ENCODE assay signal across 17 cellular contexts in the genomic region with DNA sequence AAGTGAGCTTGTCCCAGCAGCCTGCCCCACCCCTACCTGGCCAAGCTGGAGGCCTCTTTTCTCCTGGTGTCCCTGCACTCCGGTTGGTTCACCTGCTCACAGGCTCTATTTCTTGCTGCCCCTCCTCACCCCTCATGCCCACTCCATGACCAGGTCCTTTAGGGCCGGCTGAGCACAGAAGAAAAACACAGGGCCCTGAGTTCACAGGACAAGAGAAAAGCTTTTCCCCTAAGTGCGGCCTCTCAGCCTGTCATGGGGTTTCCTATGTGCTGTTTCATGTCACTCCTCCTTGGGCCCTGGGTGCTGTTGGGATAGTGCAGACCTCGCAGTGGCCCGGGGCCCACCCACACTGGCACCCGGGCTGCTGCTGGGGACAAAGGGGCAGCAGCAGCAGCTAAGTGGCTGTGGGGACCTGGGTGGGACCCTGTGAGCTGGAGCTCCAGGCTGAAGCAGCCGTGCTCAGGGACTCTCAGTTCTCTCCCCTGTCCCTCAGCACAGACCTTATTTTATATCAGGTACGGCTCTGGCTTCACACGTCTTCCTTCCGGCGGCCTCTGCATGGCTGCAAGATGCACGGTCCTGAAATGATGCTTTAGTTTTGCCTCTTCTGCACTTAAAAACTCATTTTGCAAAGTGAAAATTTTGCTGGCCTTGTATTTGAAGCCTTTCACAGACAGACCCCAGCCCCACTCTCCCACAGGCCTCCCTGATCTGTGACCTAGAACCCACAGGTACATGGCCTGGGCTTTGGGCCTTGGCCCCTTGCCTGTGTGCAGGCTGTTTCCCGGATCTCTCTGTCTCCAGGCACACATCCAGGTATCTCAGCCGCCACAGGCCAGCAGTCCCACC.
A peak's percentile ranks its signal among the peaks of the same experiment; 100 is the strongest.
DNase-seq lines count a peak whose midpoint lies in the region; ATAC-seq and TF ChIP-seq lines count a peak whose summit lies in the region.
"Had no signal": no experiment of that assay in that cellular context is flagged by ENCODE, and none has a peak within 500 bp of the region (broad histone marks: within the 10 kb centered on the region; RNA-seq: fewer than 3 reads in every experiment).

No MANE protein-coding gene starts in this region.

- WGBS in gastroesophageal sphincter (ENCODE audit: low coverage in 1 of 2), 2 donors, result 62 to 87% methylated on average over 3 to 7 of the region's 14 CpGs

- H3K27ac ChIP-seq in BLaER1 (no peak overlapping the region), right atrium auricular region (peak overlapping the region; percentile 58 to 60), skeletal muscle tissue (ENCODE audit: low read depth, low read length) (no peak overlapping the region), gastroesophageal sphincter (no peak overlapping the region)
- H3K27ac ChIP-seq: A549 had no signal

- H3K9ac ChIP-seq in BLaER1, result no peak overlapping the region
- H3K9ac ChIP-seq in skeletal muscle tissue (ENCODE audit: low read depth in 1 of 3, low read length in 3 of 3), result peak overlapping the region in 2 of 3 donors; percentile 48 to 62

- H3K27me3 ChIP-seq in BLaER1 (peaks cover 10% of the 10 kb centered on the region; the same call in 1 of the 2 replicates), right atrium auricular region (no peaks in the 10 kb centered on the region), skeletal muscle tissue (ENCODE audit: control insufficient read depth in 3 of 3, insufficient read depth in 3 of 3, low read length in 3 of 3) (no peaks in the 10 kb centered on the region), gastroesophageal sphincter (no peaks in the 10 kb centered on the region)

- H3K4me2 ChIP-seq in BLaER1, result peak overlapping the region; percentile 54
- H3K4me2 ChIP-seq: A549 had no signal

- H3K27ac Mint-ChIP-seq in brain, result peak overlapping the region in 3 of 5 experiments; percentile 67 to 77 (median 72)

- TF ChIP-seq EP300 in gastroesophageal sphincter (IDR thresholded peaks at IDR 0.05), result no peak

- H3K36me3 Mint-ChIP-seq in brain, result no peaks in the 10 kb centered on the region

- H3K4me1 ChIP-seq in BLaER1 (peaks cover 65% of the 10 kb centered on the region), right atrium auricular region (peaks cover 0 to 50% of the 10 kb centered on the region in 2 donors), skeletal muscle tissue (ENCODE audit: control insufficient read depth in 3 of 3, insufficient read depth in 3 of 3, low read length in 3 of 3) (peaks cover 32 to 48% (median 34%) of the 10 kb centered on the region in 3 donors), gastroesophageal sphincter (peaks cover 0 to 9% (median 0%) of the 10 kb centered on the region in 3 donors)
- H3K4me1 ChIP-seq: A549 had no signal

- no peaks in the 10 kb centered on the region for H3K36me3 ChIP-seq in BLaER1
- H3K36me3 ChIP-seq in right atrium auricular region, result no peaks in the 10 kb centered on the region
- no peaks in the 10 kb centered on the region for H3K36me3 ChIP-seq in skeletal muscle tissue (ENCODE audit: control insufficient read depth in 3 of 3, insufficient read depth in 3 of 3, low read length in 3 of 3)
- H3K36me3 ChIP-seq in gastroesophageal sphincter, result no peaks in the 10 kb centered on the region

- H3K4me3 Mint-ChIP-seq in brain, result no peak overlapping the region

- H3K9me3 ChIP-seq in BLaER1 (peaks cover 4% of the 10 kb centered on the region; the same call in 1 of the 2 replicates), right atrium auricular region (no peaks in the 10 kb centered on the region), skeletal muscle tissue (ENCODE audit: control insufficient read depth in 3 of 3, low read length in 3 of 3) (no peaks in the 10 kb centered on the region), gastroesophageal sphincter (no peaks in the 10 kb centered on the region)
- H3K9me3 ChIP-seq: A549 had no signal

- ATAC-seq in HG02763 (IDR thresholded peaks at IDR 0.05; ENCODE audit: unreplicated experiment), result no peak
- no peak for ATAC-seq in GM21515 (IDR thresholded peaks at IDR 0.05; ENCODE audit: unreplicated experiment)
- no peak for ATAC-seq in gastroesophageal sphincter
- ATAC-seq: A549, PC-3 had no signal

- H3K27me3 Mint-ChIP-seq in brain, result no peaks in the 10 kb centered on the region

- peaks cover 0 to 7% (median 0%) of the 10 kb centered on the region in 5 experiments for H3K9me3 Mint-ChIP-seq in brain

- DNase-seq in right atrium auricular region (ENCODE audit: low spot score) (peak; percentile 44), GM03348 (ENCODE audit: low spot score) (no peak)
- DNase-seq: COR-L47, KG1, NCI-H1436, NCI-H2029 treated with DMSO at 0.1 percent for 48 hours, NCI-H2171 treated with DMSO at 0.1 percent for 48 hours, NCI-H510A, NCI-H82, PC-3 had no signal

- TF ChIP-seq POLR2A in gastroesophageal sphincter (IDR thresholded peaks at IDR 0.05), result no peak

- peaks cover 60% of the 10 kb centered on the region for H3K4me1 Mint-ChIP-seq in brain

- TF ChIP-seq CTCF in brain (conservative IDR thresholded peaks at IDR 0.05) (no peak), right atrium auricular region (IDR thresholded peaks at IDR 0.05) (no peak), gastroesophageal sphincter (IDR thresholded peaks at IDR 0.05) (no peak)

- H4K20me1 ChIP-seq in BLaER1, result peaks cover 96% of the 10 kb centered on the region

- H3K4me3 ChIP-seq in BLaER1, result no peak overlapping the region
- H3K4me3 ChIP-seq in right atrium auricular region, result no peak overlapping the region
- H3K4me3 ChIP-seq in skeletal muscle tissue (ENCODE audit: low read length in 3 of 3), result no peak overlapping the region
- no peak overlapping the region for H3K4me3 ChIP-seq in gastroesophageal sphincter
- H3K4me3 ChIP-seq: A549 had no signal

Comparison
In these comparisons a context has a peak if more than half of its experiments do, and no peak if none do; other contexts are left out.
1. H3K27ac ChIP-seq: peak in right atrium auricular region (2 of 2); none in BLaER1 (single experiment), skeletal muscle tissue (single experiment) and gastroesophageal sphincter (0 of 4).